1 cellular context compared by ENCODE assay signal in the genomic region with DNA sequence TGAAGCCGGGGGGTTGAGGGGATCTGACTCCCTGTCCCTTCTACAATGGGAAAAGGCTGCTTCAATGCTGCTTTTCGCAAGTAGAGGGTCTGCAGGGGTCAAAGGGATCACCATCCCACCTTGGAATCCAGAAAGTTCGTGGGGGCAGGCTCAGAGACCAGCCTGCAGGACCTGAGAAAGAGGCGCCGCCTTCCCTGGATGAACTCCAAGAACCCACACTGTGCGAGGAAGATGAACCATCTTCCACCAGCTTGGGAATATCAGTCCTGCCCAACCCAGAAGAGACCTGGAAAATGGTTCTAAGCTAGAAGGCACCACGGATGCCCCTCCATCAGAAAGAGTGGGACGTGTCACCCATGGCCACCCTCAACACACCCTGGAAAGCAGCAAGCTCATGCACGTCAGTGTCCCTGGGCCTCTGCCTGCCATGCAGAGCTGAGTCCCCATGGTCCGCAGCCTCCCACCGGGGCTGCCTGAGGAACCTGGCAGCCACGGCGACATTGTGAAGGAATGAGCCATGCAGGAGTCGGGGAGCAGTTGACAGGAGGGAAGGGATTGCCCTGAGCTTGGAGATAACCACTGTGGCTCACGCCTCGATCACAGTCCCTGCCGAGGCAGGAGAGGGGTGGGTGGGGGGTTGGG.
TF ChIP-seq lines count a peak whose summit lies in the region.

No MANE protein-coding gene starts in this region.

TF ChIP-seq in SK-N-SH, 30 proteins besides CTCF, POLR2A, EP300 and RAD21 (continued from another document):
- TF ChIP-seq EZH2phosphoT487 (IDR thresholded peaks at IDR 0.05; ENCODE audit: borderline replicate concordance, low read depth) = no peak
- TF ChIP-seq FOSL2 (IDR thresholded peaks at IDR 0.05; ENCODE audit: borderline replicate concordance, low read depth) = no peak
- TF ChIP-seq POLR2AphosphoS5 (IDR thresholded peaks at IDR 0.05; ENCODE audit: low read depth, low read length) = no peak
- TF ChIP-seq, protein P1, sequence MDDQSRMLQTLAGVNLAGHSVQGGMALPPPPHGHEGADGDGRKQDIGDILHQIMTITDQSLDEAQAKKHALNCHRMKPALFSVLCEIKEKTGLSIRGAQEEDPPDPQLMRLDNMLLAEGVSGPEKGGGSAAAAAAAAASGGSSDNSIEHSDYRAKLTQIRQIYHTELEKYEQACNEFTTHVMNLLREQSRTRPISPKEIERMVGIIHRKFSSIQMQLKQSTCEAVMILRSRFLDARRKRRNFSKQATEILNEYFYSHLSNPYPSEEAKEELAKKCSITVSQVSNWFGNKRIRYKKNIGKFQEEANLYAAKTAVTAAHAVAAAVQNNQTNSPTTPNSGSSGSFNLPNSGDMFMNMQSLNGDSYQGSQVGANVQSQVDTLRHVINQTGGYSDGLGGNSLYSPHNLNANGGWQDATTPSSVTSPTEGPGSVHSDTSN (IDR thresholded peaks at IDR 0.05) = no peak
- TF ChIP-seq, protein P2, sequence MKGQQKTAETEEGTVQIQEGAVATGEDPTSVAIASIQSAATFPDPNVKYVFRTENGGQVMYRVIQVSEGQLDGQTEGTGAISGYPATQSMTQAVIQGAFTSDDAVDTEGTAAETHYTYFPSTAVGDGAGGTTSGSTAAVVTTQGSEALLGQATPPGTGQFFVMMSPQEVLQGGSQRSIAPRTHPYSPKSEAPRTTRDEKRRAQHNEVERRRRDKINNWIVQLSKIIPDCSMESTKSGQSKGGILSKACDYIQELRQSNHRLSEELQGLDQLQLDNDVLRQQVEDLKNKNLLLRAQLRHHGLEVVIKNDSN (IDR thresholded peaks at IDR 0.05; ENCODE audit: borderline replicate concordance, low read depth) = no peak
- TF ChIP-seq FOXJ3 (CRISPR knock-in tag; IDR thresholded peaks at IDR 0.05) = no peak
- no peak for TF ChIP-seq GATA2 (CRISPR knock-in tag; IDR thresholded peaks at IDR 0.05)
- no peak for TF ChIP-seq IRF3 (IDR thresholded peaks at IDR 0.05; ENCODE audit: low read depth, low read length)
- TF ChIP-seq TEAD4 (IDR thresholded peaks at IDR 0.05; ENCODE audit: borderline replicate concordance, insufficient read depth) = no peak
- TF ChIP-seq MXI1 (IDR thresholded peaks at IDR 0.05; ENCODE audit: low read depth, low read length) = no peak
- TF ChIP-seq RCOR1 (IDR thresholded peaks at IDR 0.05; ENCODE audit: low read length) = no peak
- TF ChIP-seq NRF1 (IDR thresholded peaks at IDR 0.05; ENCODE audit: low read depth, low read length) = no peak
